In genomic region chr6:105152865-105153264, GRCh38 we compare ENCODE assay signal across 32 cellular contexts. TPM values are rescaled to one million over a fixed set of nuclear protein-coding genes. Genes with fewer than 3 reads are reported as not detected.
"Had no signal": no experiment of that assay in that cellular context is flagged by ENCODE, and none has a peak within 500 bp of the region (broad histone marks: within the 10 kb centered on the region; RNA-seq: fewer than 3 reads in every experiment).

No MANE protein-coding gene starts in this region.

- H3K36me3 ChIP-seq: left lung, lower lobe of right lung, pancreas, prostate gland, suprapubic skin, thoracic aorta, upper lobe of right lung had no signal

- ATAC-seq: left colon, left lung, lower lobe of right lung, pancreas, right cardiac atrium, sciatic nerve, upper lobe of right lung had no signal

- H3K4me3 ChIP-seq: left lung, lower lobe of right lung, pancreas, prostate gland, skin epidermis, suprapubic skin, thoracic aorta, tibial artery, upper lobe of right lung had no signal

- H3K27me3 ChIP-seq: left lung, pancreas, suprapubic skin, tibial artery, upper lobe of right lung had no signal

- H3K27ac ChIP-seq: left lung, lower lobe of right lung, pancreas, prostate gland, skin epidermis, suprapubic skin, thoracic aorta, tibial artery, upper lobe of right lung had no signal

- DNase-seq: hypothalamus; immature natural killer cell; kidney; left colon; left lung; lower lobe of right lung; mammary epithelial cell; mesenchymal stem cell; naive B cell; nucleus accumbens; pancreas; posterior cingulate gyrus; retina; right cardiac atrium; stimulated activated CD4-positive, alpha-beta T cell treated with anti-CD3 and anti-CD28 coated beads, Interleukin-12 subunit alpha, Interleukin-12 subunit beta, amount 100 ng/mL, for 4 hours; stimulated activated CD4-positive, alpha-beta T cell treated with anti-CD3 and anti-CD28 coated beads, Interleukin-15, amount 100 ng/mL, for 24 hours; stimulated activated CD4-positive, alpha-beta T cell treated with anti-CD3 and anti-CD28 coated beads, Interleukin-2, amount 100 ng/mL, for 24 hours; stimulated activated CD4-positive, alpha-beta T cell treated with anti-CD3 and anti-CD28 coated beads, Interleukin-4, amount 100 ng/mL, for 1 hour; stimulated activated naive CD4-positive, alpha-beta T cell; tibial artery; trophoblast cell; upper lobe of right lung had no signal

- H3K4me3 Mint-ChIP-seq: immature natural killer cell; naive B cell; nephron; neural crest cell; stimulated activated naive CD8-positive, alpha-beta T cell treated with anti-CD3 and anti-CD28 coated beads, Interleukin-15, Interleukin-2, amounts not matched to agents 100 ng/mL and 50 ng/mL, for 24 hours had no signal

- H3K36me3 Mint-ChIP-seq: immature natural killer cell, naive B cell had no signal

- H3K4me1 Mint-ChIP-seq: immature natural killer cell, naive B cell, nephron, neural crest cell had no signal

- H3K9me3 ChIP-seq: left lung, lower lobe of right lung, pancreas, prostate gland, suprapubic skin, thoracic aorta, tibial artery, upper lobe of right lung had no signal

- H3K4me1 ChIP-seq: left lung, lower lobe of right lung, pancreas, prostate gland, suprapubic skin, tibial artery, upper lobe of right lung had no signal

- H3K9me3 Mint-ChIP-seq: immature natural killer cell; naive B cell; neural crest cell; stimulated activated naive CD8-positive, alpha-beta T cell treated with anti-CD3 and anti-CD28 coated beads, Interleukin-15, Interleukin-2, amounts not matched to agents 100 ng/mL and 50 ng/mL, for 24 hours had no signal

- H3K27ac Mint-ChIP-seq: immature natural killer cell; naive B cell; nephron; stimulated activated naive CD8-positive, alpha-beta T cell treated with anti-CD3 and anti-CD28 coated beads, Interleukin-15, Interleukin-2, amounts not matched to agents 100 ng/mL and 50 ng/mL, for 24 hours had no signal

RNA-seq across cellular contexts. Expression of gene POPDC3, which starts 26.9 kb away (rescaled TPM):
- total RNA-seq: kidney, left colon, liver, mononuclear cell, suprapubic skin, thoracic aorta had no signal
- polyA plus RNA-seq: immature natural killer cell, liver had no signal
